ENCODE assay signal across 28 cellular contexts in the genomic region with DNA sequence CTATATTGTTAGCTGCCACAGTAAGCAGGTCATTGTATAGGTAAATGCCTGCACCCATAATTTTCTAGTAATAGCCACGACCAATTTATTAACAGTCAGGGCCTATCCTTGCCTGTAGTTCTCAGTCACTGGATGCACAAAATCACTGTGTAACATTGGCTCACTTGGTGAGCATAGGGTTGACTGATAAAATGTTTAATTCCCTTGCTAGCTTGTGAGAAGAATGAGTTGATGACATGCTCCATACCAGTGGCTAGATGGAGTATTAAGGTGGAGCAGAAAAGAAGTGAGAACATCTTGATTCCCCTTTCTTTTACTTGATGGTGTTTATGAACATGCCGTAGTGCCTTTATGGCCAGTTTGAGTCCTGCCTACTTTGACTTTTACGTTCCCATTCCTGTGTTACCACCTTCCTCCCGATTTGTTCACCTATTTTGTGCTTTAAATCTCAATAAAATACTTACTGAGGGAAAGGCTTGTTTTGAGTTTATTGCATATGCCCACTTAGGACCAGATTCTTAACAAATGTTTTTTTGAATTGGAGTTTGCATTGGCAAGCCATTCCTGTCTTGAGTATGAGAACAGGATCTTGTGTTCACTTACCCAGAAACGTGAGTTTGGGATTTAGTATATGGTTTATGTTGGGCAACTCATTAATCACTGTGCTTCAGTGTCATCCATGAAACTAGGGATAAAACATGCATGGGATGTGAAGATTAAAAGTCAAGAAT. TPM values are rescaled to one million over a fixed set of nuclear protein-coding genes. Genes with fewer than 3 reads are reported as not detected.
DNase-seq lines count a peak whose midpoint lies in the region; ATAC-seq, FAIRE-seq and TF ChIP-seq lines count a peak whose summit lies in the region.
"Had no signal": no experiment of that assay in that cellular context is flagged by ENCODE, and none has a peak within 500 bp of the region (broad histone marks: within the 10 kb centered on the region; RNA-seq: fewer than 3 reads in every experiment).

No MANE protein-coding gene starts in this region.

- FAIRE-seq in K562 (lab: Jason Lieb, UNC), result no peak
- FAIRE-seq: G401.6, GM18507 had no signal

- ATAC-seq in K562 (no peak), GM18907 (IDR thresholded peaks at IDR 0.05; ENCODE audit: unreplicated experiment) (no peak)
- ATAC-seq in stimulated activated effector memory CD8-positive, alpha-beta T cell treated with anti-CD3 and anti-CD28 coated beads, Interleukin-12 subunit alpha, Interleukin-12 subunit beta, amount 100 ng/mL, for 72 hours, result no peak
- ATAC-seq: heart right ventricle, right cardiac atrium had no signal

- H3K4me2 ChIP-seq in K562 (ENCODE audit: insufficient read depth, low read length), result no peak overlapping the region

- H3K27me3 ChIP-seq in K562 (ENCODE audit: control insufficient read depth in 2 of 2, insufficient read depth in 2 of 2, low read length in 2 of 2), result no peaks in the 10 kb centered on the region
- H3K27me3 ChIP-seq: heart right ventricle, MG63, vagina had no signal

- POLR2A ChIA-PET in K562 (lab: Yijun Ruan, JAX) (interaction anchor here (1.1 to 3.8 kb wide), 3 partner anchors 13 to 105 kb away, joined by 3 to 23 read pairs (median 9); no protein-coding TSS in a partner anchor), GM10248 (lab: Yijun Ruan, JAX) (interaction anchor here (1.0 kb wide), 1 partner anchor 128 kb away, joined by 3 read pairs; a partner anchor contains a TSS)

- peaks cover 4% of the 10 kb centered on the region for H3K9me1 ChIP-seq in K562 (ENCODE audit: control insufficient read depth, insufficient read depth, low read length)

- no peak overlapping the region for H3K27ac ChIP-seq in K562 (ENCODE audit: extremely low read depth, low read depth, low read length)
- H3K27ac ChIP-seq: heart right ventricle, thoracic aorta, vagina had no signal

- no peak overlapping the region for H3K9ac ChIP-seq in K562 (ENCODE audit: insufficient read depth in 1 of 2, low read depth in 2 of 2, low read length in 2 of 2)

- H2AFZ ChIP-seq in K562 (ENCODE audit: low read depth, low read length), result no peak overlapping the region

- no peak for DNase-seq in activated naive CD4-positive, alpha-beta T cell treated with anti-CD3 and anti-CD28 coated beads for 36 hours
- no peak for DNase-seq in activated naive CD4-positive, alpha-beta T cell (lab: John Stamatoyannopoulos, UW)
- DNase-seq in HFFc6, result no peak
- no peak for DNase-seq in K562 (ENCODE audit: extremely low read depth in 1 of 4, low spot score in 3 of 4)
- DNase-seq in stimulated activated effector memory CD8-positive, alpha-beta T cell treated with anti-CD3 and anti-CD28 coated beads, Interleukin-12 subunit alpha, Interleukin-12 subunit beta, amount 100 ng/mL, for 72 hours (ENCODE audit: low spot score in 2 of 2), result no peak
- DNase-seq in GM10248 (ENCODE audit: extremely low spot score), result no peak
- DNase-seq in COLO829 (ENCODE audit: low spot score), result no peak
- DNase-seq: activated CD4-positive, alpha-beta T cell treated with anti-CD3 and anti-CD28 coated beads for 4 hours; activated naive CD4-positive, alpha-beta T cell treated with anti-CD3 and anti-CD28 coated beads, Interleukin-2, amount 10 ng/mL, durations not matched to agents 7 days and 5 days; aorta; foreskin fibroblast; heart right ventricle; MG63; NCI-H1417; NCI-H2029 treated with DMSO at 0.1 percent for 48 hours; NCI-H226; right cardiac atrium; stimulated activated naive CD4-positive, alpha-beta T cell had no signal

- CTCF ChIA-PET in activated naive CD4-positive, alpha-beta T cell treated with anti-CD3 and anti-CD28 coated beads for 36 hours (lab: Charles Lee), result interaction anchor here (0.5 kb wide), 1 partner anchor 16 kb away, joined by 3 read pairs; no protein-coding TSS in a partner anchor
- CTCF ChIA-PET in K562 (lab: Yijun Ruan, JAX; ENCODE audit: low intra/inter-chr PET ratio), result no interaction called here
- CTCF ChIA-PET in GM10248 (lab: Yijun Ruan, JAX), result interaction anchor here (1.0 kb wide), 1 partner anchor 229 kb away, joined by 4 read pairs; no protein-coding TSS in a partner anchor

- WGBS in K562 (ENCODE audit: insufficient coverage, low coverage, missing lambda C conversion rate), result 80% methylated on average over 5 of the region's 5 CpGs

- in situ Hi-C loops in K562 (cut with MboI), result no loop called here

- no TSS peak for BruUV-seq in K562 (replicated peaks; lab: Mats Ljungman, UMichigan)

- no peaks in the 10 kb centered on the region for H3K9me3 ChIP-seq in K562 (replicated peaks; ENCODE audit: control insufficient read depth, insufficient read depth, low read depth, low read length)
- H3K9me3 ChIP-seq: HAP-1, heart right ventricle, MG63, thoracic aorta, vagina had no signal

- TF ChIP-seq CTCF in HFFc6 (IDR thresholded peaks at IDR 0.05) (no peak), K562 (IDR thresholded peaks at IDR 0.05 in 2 of 3, conservative IDR thresholded peaks at IDR 0.05 in 1 of 3; ENCODE audit: insufficient read depth in 2 of 3, low read depth in 1 of 3, low read length in 3 of 3) (no peak), GM10248 (IDR thresholded peaks at IDR 0.05; ENCODE audit: control extremely low read depth, extremely low read depth, low read depth, missing control alignments) (no peak)

- peaks cover 13% of the 10 kb centered on the region; the same call in 1 of the 2 replicates for H4K20me1 ChIP-seq in K562 (replicated peaks; ENCODE audit: control insufficient read depth, insufficient read depth, low read length)

- no peaks in the 10 kb centered on the region for H3K9me3 Mint-ChIP-seq in activated naive CD4-positive, alpha-beta T cell treated with anti-CD3 and anti-CD28 coated beads for 36 hours
- H3K9me3 Mint-ChIP-seq in HFFc6, result no peaks in the 10 kb centered on the region
- no peaks in the 10 kb centered on the region for H3K9me3 Mint-ChIP-seq in stimulated activated effector memory CD8-positive, alpha-beta T cell treated with anti-CD3 and anti-CD28 coated beads, Interleukin-12 subunit alpha, Interleukin-12 subunit beta, amount 100 ng/mL, for 72 hours
- H3K9me3 Mint-ChIP-seq: activated naive CD4-positive, alpha-beta T cell treated with anti-CD3 and anti-CD28 coated beads, Interleukin-2, amount 10 ng/mL, durations not matched to agents 7 days and 5 days; neural crest cell; T-helper 1 cell treated with Interleukin-12 subunit alpha and Interleukin-12 subunit beta and Interleukin-4 antibody, amounts not matched to agents 30 μg/mL and 1 μg/mL, for 36 hours had no signal

- peak overlapping the region; percentile 38 for H3K27ac Mint-ChIP-seq in activated naive CD4-positive, alpha-beta T cell treated with anti-CD3 and anti-CD28 coated beads for 36 hours
- peak overlapping the region; percentile 45 for H3K27ac Mint-ChIP-seq in HFFc6
- peak overlapping the region; percentile 76 for H3K27ac Mint-ChIP-seq in stimulated activated effector memory CD8-positive, alpha-beta T cell treated with anti-CD3 and anti-CD28 coated beads, Interleukin-12 subunit alpha, Interleukin-12 subunit beta, amount 100 ng/mL, for 72 hours
- H3K27ac Mint-ChIP-seq: activated naive CD4-positive, alpha-beta T cell treated with anti-CD3 and anti-CD28 coated beads, Interleukin-2, amount 10 ng/mL, durations not matched to agents 7 days and 5 days; B cell; T-helper 1 cell treated with Interleukin-12 subunit alpha and Interleukin-12 subunit beta and Interleukin-4 antibody, amounts not matched to agents 30 μg/mL and 1 μg/mL, for 36 hours had no signal

- H3K4me1 ChIP-seq in K562 (replicated peaks in 1 of 2; ENCODE audit: control insufficient read depth in 2 of 2, insufficient read depth in 2 of 2, low read length in 2 of 2), result peaks cover 0 to 7% of the 10 kb centered on the region in 2 experiments; a peak in 3 of 5 replicates

- intact Hi-C loops in activated naive CD4-positive, alpha-beta T cell treated with anti-CD3 and anti-CD28 coated beads for 36 hours (cut with micrococcal nuclease), result no loop called here
- intact Hi-C loops in K562 (cut with micrococcal nuclease), result no loop called here

- peaks cover 60% of the 10 kb centered on the region for H3K36me3 Mint-ChIP-seq in activated naive CD4-positive, alpha-beta T cell treated with anti-CD3 and anti-CD28 coated beads for 36 hours (ENCODE audit: low read depth)
- peaks cover 77% of the 10 kb centered on the region for H3K36me3 Mint-ChIP-seq in HFFc6 (ENCODE audit: low read depth)
- peaks cover 100% of the 10 kb centered on the region for H3K36me3 Mint-ChIP-seq in stimulated activated effector memory CD8-positive, alpha-beta T cell treated with anti-CD3 and anti-CD28 coated beads, Interleukin-12 subunit alpha, Interleukin-12 subunit beta, amount 100 ng/mL, for 72 hours

- peaks cover 47% of the 10 kb centered on the region for H3K79me2 ChIP-seq in K562 (ENCODE audit: control insufficient read depth, insufficient read depth, low read length)

- no peaks in the 10 kb centered on the region for H3K27me3 Mint-ChIP-seq in activated naive CD4-positive, alpha-beta T cell treated with anti-CD3 and anti-CD28 coated beads for 36 hours (ENCODE audit: low read depth)
- H3K27me3 Mint-ChIP-seq in HFFc6 (ENCODE audit: insufficient read depth), result peaks cover 4% of the 10 kb centered on the region; the same call in 1 of the 2 replicates
- H3K27me3 Mint-ChIP-seq: activated naive CD4-positive, alpha-beta T cell treated with anti-CD3 and anti-CD28 coated beads, Interleukin-2, amount 10 ng/mL, durations not matched to agents 7 days and 5 days; B cell had no signal

- TF ChIP-seq POLR2A in K562 (conservative IDR thresholded peaks at IDR 0.05), result 0 out of 2 replicates have a peak, but pooled peaks have one; percentile 13

- peaks cover 40% of the 10 kb centered on the region for H3K4me1 Mint-ChIP-seq in activated naive CD4-positive, alpha-beta T cell treated with anti-CD3 and anti-CD28 coated beads for 36 hours (ENCODE audit: low read depth)
- H3K4me1 Mint-ChIP-seq in HFFc6 (ENCODE audit: low read depth), result peaks cover 73% of the 10 kb centered on the region
- H3K4me1 Mint-ChIP-seq in stimulated activated effector memory CD8-positive, alpha-beta T cell treated with anti-CD3 and anti-CD28 coated beads, Interleukin-12 subunit alpha, Interleukin-12 subunit beta, amount 100 ng/mL, for 72 hours, result peaks cover 36% of the 10 kb centered on the region

- TF ChIP-seq RAD21 in K562 (CRISPR knock-in tag; conservative IDR thresholded peaks at IDR 0.05 in 1 of 2, IDR thresholded peaks at IDR 0.05 in 1 of 2), result no peak

- H3K4me3 ChIP-seq in K562, result no peak overlapping the region
- H3K4me3 ChIP-seq: HAP-1, heart right ventricle, lung, MG63, thoracic aorta, vagina had no signal

- no peak for TF ChIP-seq EP300 in K562 (IDR thresholded peaks at IDR 0.05; ENCODE audit: low read length)

- H3K36me3 ChIP-seq in K562 (ENCODE audit: control insufficient read depth, insufficient read depth, low read length), result peaks cover 75% of the 10 kb centered on the region

- no peak overlapping the region for H3K4me3 Mint-ChIP-seq in activated naive CD4-positive, alpha-beta T cell treated with anti-CD3 and anti-CD28 coated beads for 36 hours
- H3K4me3 Mint-ChIP-seq in HFFc6, result no peak overlapping the region
- no peak overlapping the region for H3K4me3 Mint-ChIP-seq in stimulated activated effector memory CD8-positive, alpha-beta T cell treated with anti-CD3 and anti-CD28 coated beads, Interleukin-12 subunit alpha, Interleukin-12 subunit beta, amount 100 ng/mL, for 72 hours
- H3K4me3 Mint-ChIP-seq: activated naive CD4-positive, alpha-beta T cell treated with anti-CD3 and anti-CD28 coated beads, Interleukin-2, amount 10 ng/mL, durations not matched to agents 7 days and 5 days; B cell; T-helper 1 cell treated with Interleukin-12 subunit alpha and Interleukin-12 subunit beta and Interleukin-4 antibody, amounts not matched to agents 30 μg/mL and 1 μg/mL, for 36 hours had no signal

RNA-seq across cellular contexts. Expression of a gene that starts 5.6 kb away (rescaled TPM):
- 10 to 100 TPM; 76.0 to 78.2 TPM for total RNA-seq in activated naive CD4-positive, alpha-beta T cell treated with anti-CD3 and anti-CD28 coated beads for 36 hours
- total RNA-seq in HFFc6 (2021; fragmentation: NEBNext Ultra II Directional; extraction: Animal tissue kit (Norgen Biotek cat#: 25700)), result 100 to 1,000 TPM; 141 to 157 (median 148) TPM
- 123 and 206 TPM in 2 replicates for total RNA-seq in K562 (2011; cell fraction: chromatin; rRNA removed; ENCODE audit: low replicate concordance)
- 65.5 and 74.5 TPM in 2 replicates for total RNA-seq in K562 (2011; cell fraction: nucleolus; rRNA removed)
- total RNA-seq in K562 (2011; cell fraction: nucleoplasm; rRNA removed), result 119 and 180 TPM in 2 replicates
- total RNA-seq in K562 (2014; rRNA removed) (52.4 and 55.6 TPM in 2 replicates), K562 (2014; rRNA removed; fragmentation: Illumina TruSeq; extraction: Trizol) (73.1 and 81.5 TPM in 2 replicates), K562 (2015; rRNA removed; fragmentation: Illumina TruSeq; extraction: Trizol) (78.8 and 80.4 TPM in 2 replicates), K562 (2021) (140 and 141 TPM in 2 replicates)
- polyA plus RNA-seq in K562 (2011; rRNA removed) (86.1 and 138 TPM in 2 replicates), K562 (2014; fragmentation: Illumina TruSeq; extraction: Trizol) (101 and 117 TPM in 2 replicates), K562 (2014; fragmentation: Nextera tagmentation; extraction: Ambion mirVana) (100 to 1,000 TPM; 148 to 165 TPM), K562 (2014; rRNA removed) (86.5 and 91.3 TPM in 2 replicates)
- 37.4 and 44.4 TPM in 2 replicates for polyA plus RNA-seq in K562 (2011; cell fraction: cytosol; rRNA removed)
- 287 and 290 TPM in 2 replicates for polyA plus RNA-seq in K562 (2011; cell fraction: nucleus; rRNA removed)
- polyA plus RNA-seq in K562 (2012), result 89.0 and 99.0 TPM in 2 replicates
- polyA minus RNA-seq in K562 (2011; rRNA and poly(A)+ RNA removed), result 119 and 177 TPM in 2 replicates
- 45.1 and 79.8 TPM in 2 replicates for polyA minus RNA-seq in K562 (2011; cell fraction: cytosol; rRNA and poly(A)+ RNA removed)
- 56.4 and 90.7 TPM in 2 replicates for polyA minus RNA-seq in K562 (2011; cell fraction: nucleus; rRNA and poly(A)+ RNA removed)

RNA-seq across cellular contexts. Expression of a gene that starts 44.2 kb away (rescaled TPM):
- 1 to 10 TPM; 4.7 to 7.3 TPM for total RNA-seq in activated naive CD4-positive, alpha-beta T cell treated with anti-CD3 and anti-CD28 coated beads for 36 hours
- 1 to 10 TPM; 1.8 to 2.9 (median 2.3) TPM for total RNA-seq in HFFc6 (2021; fragmentation: NEBNext Ultra II Directional; extraction: Animal tissue kit (Norgen Biotek cat#: 25700))
- 96.6 and 129 TPM in 2 replicates for total RNA-seq in K562 (2011; cell fraction: chromatin; rRNA removed; ENCODE audit: low replicate concordance)
- total RNA-seq in K562 (2011; cell fraction: nucleolus; rRNA removed), result 68.4 and 71.2 TPM in 2 replicates
- total RNA-seq in K562 (2011; cell fraction: nucleoplasm; rRNA removed), result 92.8 and 140 TPM in 2 replicates
- 5.5 and 6.2 TPM in 2 replicates for total RNA-seq in K562 (2014; rRNA removed)
- total RNA-seq in K562 (2014; rRNA removed; fragmentation: Illumina TruSeq; extraction: Trizol), result 3.4 and 4.1 TPM in 2 replicates
- 3.2 and 3.4 TPM in 2 replicates for total RNA-seq in K562 (2015; rRNA removed; fragmentation: Illumina TruSeq; extraction: Trizol)
- 6.1 and 9.4 TPM in 2 replicates for total RNA-seq in K562 (2021)
- polyA plus RNA-seq in K562 (2011; rRNA removed), result 10.0 and 18.3 TPM in 2 replicates
- 4.0 and 5.7 TPM in 2 replicates for polyA plus RNA-seq in K562 (2011; cell fraction: cytosol; rRNA removed)
- polyA plus RNA-seq in K562 (2011; cell fraction: nucleus; rRNA removed), result 87.5 and 104 TPM in 2 replicates
- polyA plus RNA-seq in K562 (2012), result 4.0 and 8.9 TPM in 2 replicates
- polyA plus RNA-seq in K562 (2014; fragmentation: Illumina TruSeq; extraction: Trizol), result 4.1 and 4.4 TPM in 2 replicates
- polyA plus RNA-seq in K562 (2014; fragmentation: Nextera tagmentation; extraction: Ambion mirVana), result 1 to 10 TPM in 1 of 2 experiments, under 1 TPM in 1; 0.77 to 1.1 TPM
- polyA plus RNA-seq in K562 (2014; rRNA removed), result 7.7 and 7.9 TPM in 2 replicates
- polyA minus RNA-seq in K562 (2011; rRNA and poly(A)+ RNA removed), result 13.1 and 17.4 TPM in 2 replicates
- polyA minus RNA-seq in K562 (2011; cell fraction: cytosol; rRNA and poly(A)+ RNA removed), result 2.8 and 3.2 TPM in 2 replicates
- 28.9 and 38.0 TPM in 2 replicates for polyA minus RNA-seq in K562 (2011; cell fraction: nucleus; rRNA and poly(A)+ RNA removed)
